Comparison of ENCODE assay signal across 15 cellular contexts in genomic region chr5:14298126-14298847, GRCh38.
DNase-seq lines count a peak whose midpoint lies in the region; ATAC-seq, FAIRE-seq and TF ChIP-seq lines count a peak whose summit lies in the region.
"Had no signal": no experiment of that assay in that cellular context is flagged by ENCODE, and none has a peak within 500 bp of the region (broad histone marks: within the 10 kb centered on the region; RNA-seq: fewer than 3 reads in every experiment).

No MANE protein-coding gene starts in this region.

- 69 to 76% methylated on average over 3 of the region's 3 CpGs for WGBS in heart right ventricle, 2 donors

- POLR2A ChIA-PET in CD4-positive, alpha-beta memory T cell (lab: Charles Lee; ENCODE audit: partially characterized antibody): no interaction called here

- H3K79me2 ChIP-seq in keratinocyte (ENCODE audit: control insufficient read depth, insufficient read depth, low read length): peaks cover 54% of the 10 kb centered on the region

- H3K9me3 ChIP-seq in heart right ventricle (no peaks in the 10 kb centered on the region), right atrium auricular region (no peaks in the 10 kb centered on the region), keratinocyte (ENCODE audit: control insufficient read depth, low read depth, low read length) (no peaks in the 10 kb centered on the region)
- H3K9me3 ChIP-seq in CD4-positive, alpha-beta memory T cell (ENCODE audit: control insufficient read depth in 1 of 2, low read length in 2 of 2): no peaks in the 10 kb centered on the region
- H3K9me3 ChIP-seq: SK-N-SH had no signal

- no peak overlapping the region for H3K4me3 Mint-ChIP-seq in CD4-positive, alpha-beta memory T cell

- peak overlapping the region in 1 of 7 donors; percentile 7 for H3K27ac Mint-ChIP-seq in CD4-positive, alpha-beta memory T cell

- TF ChIP-seq CTCF in heart right ventricle (IDR thresholded peaks at IDR 0.05) (no peak), right atrium auricular region (IDR thresholded peaks at IDR 0.05) (no peak), choroid plexus epithelial cell (conservative IDR thresholded peaks at IDR 0.05; ENCODE audit: low read depth, low read length) (no peak), keratinocyte (optimal IDR thresholded peaks at IDR 0.05 in 1 of 3, IDR thresholded peaks at IDR 0.05 in 1 of 3, conservative IDR thresholded peaks at IDR 0.05 in 1 of 3; ENCODE audit: extremely low read depth in 1 of 3, insufficient read depth in 2 of 3, low read length in 3 of 3) (no peak)

- DNase-seq in heart right ventricle: no peak
- DNase-seq in right atrium auricular region (ENCODE audit: low spot score): no peak
- peak; percentile 45 for DNase-seq in choroid plexus epithelial cell (ENCODE audit: low read depth)
- DNase-seq in keratinocyte (ENCODE audit: low read depth, low spot score): no peak
- DNase-seq in H54 (ENCODE audit: insufficient read length, low spot score): no peak
- no peak for DNase-seq in Ammon's horn (ENCODE audit: low spot score)
- DNase-seq in CD4-positive, alpha-beta memory T cell: no peak
- DNase-seq: activated naive CD4-positive, alpha-beta T cell; nucleus accumbens; SK-N-SH; stimulated activated CD4-positive, alpha-beta T cell treated with anti-CD3 and anti-CD28 coated beads, Interleukin-12 subunit alpha, Interleukin-12 subunit beta, amount 100 ng/mL, for 4 hours had no signal

- H3K4me1 Mint-ChIP-seq in CD4-positive, alpha-beta memory T cell: peaks cover 0 to 2% (median under 1%) of the 10 kb centered on the region in 4 donors

- H3K27me3 ChIP-seq in heart right ventricle (no peaks in the 10 kb centered on the region), right atrium auricular region (no peaks in the 10 kb centered on the region), keratinocyte (ENCODE audit: control insufficient read depth, extremely low read depth, insufficient read depth, low read length) (no peaks in the 10 kb centered on the region)
- H3K27me3 ChIP-seq in CD4-positive, alpha-beta memory T cell (ENCODE audit: insufficient read depth, low read length): no peaks in the 10 kb centered on the region
- H3K27me3 ChIP-seq: cardiac muscle cell had no signal

- H3K36me3 Mint-ChIP-seq in CD4-positive, alpha-beta memory T cell: no peaks in the 10 kb centered on the region

- no peak for TF ChIP-seq POLR2A in H54 (IDR thresholded peaks at IDR 0.05; ENCODE audit: low read depth, low read length)

- H2AFZ ChIP-seq in keratinocyte (ENCODE audit: control insufficient read depth, low read length): no peak overlapping the region

- FAIRE-seq in keratinocyte (lab: Jason Lieb, UNC): peak; percentile 66
- FAIRE-seq in H54 (lab: Jason Lieb, UNC): no peak
- FAIRE-seq: endometrium had no signal

- H3K4me2 ChIP-seq in keratinocyte (ENCODE audit: control insufficient read depth, extremely low read depth, insufficient read depth, low read depth, low read length): peak overlapping the region; percentile 63
- H3K4me2 ChIP-seq: SK-N-SH had no signal

- ATAC-seq in heart right ventricle (peak in 4 of 8 donors; percentile 43 to 60 (median 48)), HG02870 (IDR thresholded peaks at IDR 0.05; ENCODE audit: unreplicated experiment) (no peak)

- H3K9me1 ChIP-seq in keratinocyte (ENCODE audit: control insufficient read depth, extremely low read depth, insufficient read depth, low read length): no peaks in the 10 kb centered on the region

- peak overlapping the region; percentile 26 for H3K9ac ChIP-seq in keratinocyte (ENCODE audit: control insufficient read depth, extremely low read depth, insufficient read depth, low read length)
- H3K9ac ChIP-seq: SK-N-SH had no signal

- intact Hi-C loops in heart right ventricle (cut with DNase I): loop anchor here in 1 of 10 donors (10.0 kb wide), 1 partner anchor 313 kb away; no protein-coding TSS in a partner anchor
- intact Hi-C loops in CD4-positive, alpha-beta memory T cell (cut with micrococcal nuclease): no loop called here

- peaks cover 0 to 2% (median 0%) of the 10 kb centered on the region in 8 donors for H3K9me3 Mint-ChIP-seq in CD4-positive, alpha-beta memory T cell

- no peak overlapping the region for H3K4me3 ChIP-seq in heart right ventricle
- H3K4me3 ChIP-seq in right atrium auricular region: no peak overlapping the region
- H3K4me3 ChIP-seq in choroid plexus epithelial cell (ENCODE audit: low read depth, low read length): no peak overlapping the region
- H3K4me3 ChIP-seq in keratinocyte (ENCODE audit: control insufficient read depth in 2 of 3, extremely low read depth in 1 of 3, insufficient read depth in 2 of 3, low read depth in 1 of 3, low read length in 3 of 3): peak overlapping the region in 2 of 3 experiments; percentile 16 to 22
- no peak overlapping the region for H3K4me3 ChIP-seq in CD4-positive, alpha-beta memory T cell (ENCODE audit: low read length in 2 of 2)
- H3K4me3 ChIP-seq: cardiac muscle cell had no signal

- H3K36me3 ChIP-seq in heart right ventricle (peaks cover 0 to 82% (median 0%) of the 10 kb centered on the region in 9 donors), right atrium auricular region (peaks cover 9% of the 10 kb centered on the region), keratinocyte (ENCODE audit: control insufficient read depth in 2 of 2, extremely low read depth in 1 of 2, insufficient read depth in 2 of 2, low read length in 2 of 2) (peaks cover 29 to 31% of the 10 kb centered on the region in 2 experiments)
- no peaks in the 10 kb centered on the region for H3K36me3 ChIP-seq in CD4-positive, alpha-beta memory T cell (ENCODE audit: insufficient read depth, low read length)
- H3K36me3 ChIP-seq: cardiac muscle cell had no signal

- H3K27ac ChIP-seq in heart right ventricle (peak overlapping the region in 8 of 10 donors; percentile 11 to 77 (median 54)), right atrium auricular region (no peak overlapping the region), keratinocyte (ENCODE audit: control insufficient read depth, insufficient read depth, low read length) (peak overlapping the region; percentile 52)
- no peak overlapping the region for H3K27ac ChIP-seq in CD4-positive, alpha-beta memory T cell (ENCODE audit: low read depth, low read length)
- H3K27ac ChIP-seq: cardiac muscle cell, VCaP had no signal

- dilution Hi-C loops in keratinocyte (cut with MboI; ENCODE audit: extremely low pct_ligation_motif_present, low sequenced_read_pairs): no loop called here

- CTCF ChIA-PET in CD4-positive, alpha-beta memory T cell (lab: Charles Lee; ENCODE audit: partially characterized antibody): no interaction called here

- H3K4me1 ChIP-seq in heart right ventricle (peaks cover 2 to 59% (median 46%) of the 10 kb centered on the region in 9 donors), right atrium auricular region (peaks cover 0 to 23% of the 10 kb centered on the region in 2 donors), keratinocyte (ENCODE audit: control insufficient read depth, extremely low read depth, insufficient read depth, low read length) (peaks cover 38% of the 10 kb centered on the region)
- no peaks in the 10 kb centered on the region for H3K4me1 ChIP-seq in CD4-positive, alpha-beta memory T cell (ENCODE audit: insufficient read depth, low read length)

- H3K27me3 Mint-ChIP-seq in CD4-positive, alpha-beta memory T cell: peaks cover 2% of the 10 kb centered on the region in 2 donors

- no peaks in the 10 kb centered on the region for H4K20me1 ChIP-seq in keratinocyte (ENCODE audit: control insufficient read depth, extremely low read depth, insufficient read depth, low read length)

Comparison
In these comparisons a context has a peak if more than half of its experiments do, and no peak if none do; other contexts are left out.
1. H3K27ac ChIP-seq: peak in heart right ventricle (8 of 10) and keratinocyte (single experiment); none in right atrium auricular region (0 of 2) and CD4-positive, alpha-beta memory T cell (single experiment).
2. H3K4me3 ChIP-seq: peak in keratinocyte (2 of 3); none in heart right ventricle (0 of 10), right atrium auricular region (0 of 2), choroid plexus epithelial cell (single experiment) and CD4-positive, alpha-beta memory T cell (0 of 2).